Comparison of ENCODE assay signal across 20 cellular contexts in the genomic region with DNA sequence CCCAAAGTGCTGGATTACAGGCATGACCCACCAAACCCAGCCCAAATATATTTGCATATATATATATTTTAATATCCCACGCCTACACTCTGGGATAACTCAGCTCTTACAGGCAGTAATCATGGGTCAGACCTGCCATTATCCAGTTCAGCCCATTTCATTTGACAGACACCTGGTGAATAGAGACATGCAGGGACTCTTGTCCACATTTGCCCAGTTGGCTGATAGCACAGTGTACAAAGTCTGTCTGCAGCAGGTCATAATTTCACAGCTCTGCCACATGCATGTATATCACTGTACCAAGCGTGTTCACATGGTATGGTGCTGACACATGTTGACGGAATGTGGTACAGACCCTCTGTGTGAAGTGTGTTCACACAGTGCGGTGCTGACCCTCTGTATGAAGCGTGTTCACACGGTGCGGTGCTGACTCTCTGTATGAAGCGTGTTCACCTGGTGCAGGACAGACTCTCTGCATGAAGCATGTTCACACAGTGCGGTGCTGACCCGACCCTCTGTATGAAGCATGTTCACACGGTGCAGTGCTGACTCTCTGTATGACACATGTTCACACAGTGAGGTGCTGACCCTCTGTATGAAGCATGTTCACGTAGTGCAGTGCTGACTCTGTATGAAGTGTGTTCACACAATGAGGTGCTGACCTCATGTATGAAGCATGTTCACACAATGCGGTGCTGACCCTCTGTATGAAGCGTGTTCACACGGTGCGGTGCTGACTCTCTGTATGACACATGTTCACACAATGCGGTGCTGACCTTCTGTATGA. TPM values are rescaled to one million over a fixed set of nuclear protein-coding genes. Genes with fewer than 3 reads are reported as not detected.
DNase-seq lines count a peak whose midpoint lies in the region; ATAC-seq and TF ChIP-seq lines count a peak whose summit lies in the region.
"Had no signal": no experiment of that assay in that cellular context is flagged by ENCODE, and none has a peak within 500 bp of the region (broad histone marks: within the 10 kb centered on the region; RNA-seq: fewer than 3 reads in every experiment).

No MANE protein-coding gene starts in this region.

- peaks cover 0 to 5% (median 0%) of the 10 kb centered on the region in 8 donors for H3K9me3 Mint-ChIP-seq in CD4-positive, alpha-beta memory T cell
- peaks cover 9% of the 10 kb centered on the region for H3K9me3 Mint-ChIP-seq in activated B cell treated with CpG ODN at 0.5 μM for 24 hours
- H3K9me3 Mint-ChIP-seq in nephron: no peaks in the 10 kb centered on the region
- H3K9me3 Mint-ChIP-seq: activated naive CD4-positive, alpha-beta T cell treated with anti-CD3 and anti-CD28 coated beads, Interleukin-2, amount 50 U/mL, for 24 hours; central memory CD8-positive, alpha-beta T cell; neural crest cell had no signal

- TF ChIP-seq CTCF in HEK293 (tag by site-specific recombination; IDR thresholded peaks at IDR 0.05) (no peak), activated B cell treated with CpG ODN at 0.5 μM for 24 hours (IDR thresholded peaks at IDR 0.05) (no peak), nephron (IDR thresholded peaks at IDR 0.05; ENCODE audit: unreplicated experiment in 3 of 3) (no peak), adrenal gland (IDR thresholded peaks at IDR 0.05) (no peak)

- H3K9me3 ChIP-seq in CD4-positive, alpha-beta memory T cell (ENCODE audit: control insufficient read depth in 1 of 2, low read length in 2 of 2): no peaks in the 10 kb centered on the region
- H3K9me3 ChIP-seq in HEK293 (ENCODE audit: control insufficient read depth, insufficient read depth, low read depth, low read length): no peaks in the 10 kb centered on the region
- no peaks in the 10 kb centered on the region for H3K9me3 ChIP-seq in adrenal gland (replicated peaks in 1 of 3)
- H3K9me3 ChIP-seq: prostate gland had no signal

- no peaks in the 10 kb centered on the region for H3K27me3 Mint-ChIP-seq in CD4-positive, alpha-beta memory T cell
- H3K27me3 Mint-ChIP-seq in activated B cell treated with CpG ODN at 0.5 μM for 24 hours (no peaks in the 10 kb centered on the region), nephron (ENCODE audit: low read depth) (peaks cover 3% of the 10 kb centered on the region)
- H3K27me3 Mint-ChIP-seq: activated naive CD4-positive, alpha-beta T cell treated with anti-CD3 and anti-CD28 coated beads, Interleukin-2, amount 50 U/mL, for 24 hours; central memory CD8-positive, alpha-beta T cell had no signal

- no peak overlapping the region for H3K27ac ChIP-seq in CD4-positive, alpha-beta memory T cell (ENCODE audit: low read depth, low read length)
- no peak overlapping the region for H3K27ac ChIP-seq in HEK293 (ENCODE audit: extremely low read depth, low read depth, low read length)
- no peak overlapping the region for H3K27ac ChIP-seq in caudate nucleus (ENCODE audit: low read depth, low read length)
- no peak overlapping the region for H3K27ac ChIP-seq in adrenal gland
- H3K27ac ChIP-seq: prostate gland had no signal

- peak overlapping the region in 4 of 7 donors; percentile 19 to 95 (median 85) for H3K27ac Mint-ChIP-seq in CD4-positive, alpha-beta memory T cell
- H3K27ac Mint-ChIP-seq in activated B cell treated with CpG ODN at 0.5 μM for 24 hours (peak overlapping the region; percentile 97), nephron (peak overlapping the region in 2 of 3 experiments; percentile 84 to 99)

- H3K36me3 Mint-ChIP-seq in CD4-positive, alpha-beta memory T cell: peaks cover 3 to 4% of the 10 kb centered on the region in 2 donors
- peaks cover 9% of the 10 kb centered on the region for H3K36me3 Mint-ChIP-seq in activated B cell treated with CpG ODN at 0.5 μM for 24 hours (ENCODE audit: low read depth)
- no peaks in the 10 kb centered on the region for H3K36me3 Mint-ChIP-seq in nephron (ENCODE audit: low read depth)

- ATAC-seq in activated B cell treated with CpG ODN at 0.5 μM for 24 hours (ENCODE audit: low read depth) (no peak), HG02870 (IDR thresholded peaks at IDR 0.05; ENCODE audit: unreplicated experiment) (no peak)
- ATAC-seq: left colon had no signal

- H3K36me3 ChIP-seq in CD4-positive, alpha-beta memory T cell (ENCODE audit: insufficient read depth, low read length): no peaks in the 10 kb centered on the region
- H3K36me3 ChIP-seq in HEK293 (ENCODE audit: control insufficient read depth in 2 of 2, insufficient read depth in 1 of 2, low read length in 2 of 2): no peaks in the 10 kb centered on the region
- H3K36me3 ChIP-seq in adrenal gland (replicated peaks in 1 of 2): no peaks in the 10 kb centered on the region
- H3K36me3 ChIP-seq: prostate gland had no signal

- peaks cover 40 to 71% (median 56%) of the 10 kb centered on the region in 4 donors for H3K4me1 Mint-ChIP-seq in CD4-positive, alpha-beta memory T cell
- peaks cover 79% of the 10 kb centered on the region for H3K4me1 Mint-ChIP-seq in activated B cell treated with CpG ODN at 0.5 μM for 24 hours
- peaks cover 50% of the 10 kb centered on the region for H3K4me1 Mint-ChIP-seq in nephron

- H3K4me3 Mint-ChIP-seq in CD4-positive, alpha-beta memory T cell: no peak overlapping the region
- H3K4me3 Mint-ChIP-seq in activated B cell treated with CpG ODN at 0.5 μM for 24 hours: no peak overlapping the region
- H3K4me3 Mint-ChIP-seq in nephron: no peak overlapping the region
- H3K4me3 Mint-ChIP-seq: activated naive CD4-positive, alpha-beta T cell treated with anti-CD3 and anti-CD28 coated beads, Interleukin-2, amount 50 U/mL, for 24 hours; activated T-helper 1 cell treated with anti-CD3 and anti-CD28 coated beads, Interleukin-12 subunit alpha, Interleukin-12 subunit beta, Interleukin-2, Interleukin-4 antibody, amounts not matched to agents 30 ng/mL and 10 ng/mL and 1 ng/mL, durations not matched to agents 14 hours and 24 hours and 36 hours; neural crest cell had no signal

- DNase-seq in CD4-positive, alpha-beta memory T cell: no peak
- DNase-seq in activated B cell treated with CpG ODN at 0.5 μM for 24 hours: no peak
- DNase-seq in caudate nucleus (lab: John Stamatoyannopoulos, UW): no peak
- no peak for DNase-seq in adrenal gland
- DNase-seq: activated CD4-positive, CD25-positive, alpha-beta regulatory T cell treated with anti-CD3 and anti-CD28 coated beads, Interleukin-2, amount 50 U/mL, for 72 hours; AML-193; foreskin fibroblast; KBM-7; left colon; MM.1S; NCI-H1436 treated with DMSO at 0.1 percent for 48 hours; NCI-H510A had no signal

- H3K4me1 ChIP-seq in CD4-positive, alpha-beta memory T cell (ENCODE audit: insufficient read depth, low read length): peaks cover 64% of the 10 kb centered on the region
- peaks cover 4% of the 10 kb centered on the region; the same call in 1 of the 2 replicates for H3K4me1 ChIP-seq in HEK293 (ENCODE audit: control insufficient read depth, insufficient read depth, low read length)
- H3K4me1 ChIP-seq in adrenal gland (replicated peaks in 1 of 2): peaks cover 7 to 47% of the 10 kb centered on the region in 2 donors
- H3K4me1 ChIP-seq: prostate gland had no signal

- CTCF ChIA-PET in CD4-positive, alpha-beta memory T cell (lab: Charles Lee; ENCODE audit: partially characterized antibody): interaction anchor here (1.4 to 11.3 kb wide), 3 partner anchors 44 to 81 kb away, joined by 4 to 223 read pairs (median 135); no protein-coding TSS in a partner anchor
- CTCF ChIA-PET in HEK293 (lab: Yijun Ruan, JAX) (interaction anchor here (0.7 to 9.3 kb wide), 5 partner anchors 10 to 104 kb away, joined by 3 to 205 read pairs (median 8); partner anchors contain the start of gene SERPINB1), activated B cell treated with CpG ODN at 0.5 μM for 24 hours (lab: Charles Lee) (interaction anchor here (1.0 to 2.2 kb wide), 3 partner anchors 16 to 80 kb away, joined by 3 to 10 read pairs (median 4); no protein-coding TSS in a partner anchor)

- H3K27me3 ChIP-seq in CD4-positive, alpha-beta memory T cell (ENCODE audit: insufficient read depth, low read length): no peaks in the 10 kb centered on the region
- H3K27me3 ChIP-seq in adrenal gland: no peaks in the 10 kb centered on the region

- H3K4me3 ChIP-seq in CD4-positive, alpha-beta memory T cell (ENCODE audit: low read length in 2 of 2): no peak overlapping the region
- H3K4me3 ChIP-seq in HEK293 (ENCODE audit: low read depth, low read length) (no peak overlapping the region), adrenal gland (no peak overlapping the region)
- H3K4me3 ChIP-seq: prostate gland had no signal

- WGBS in adrenal gland, 4 donors: 86 to 97% (median 96%) methylated on average over 11 to 17 of the region's 17 CpGs

- intact Hi-C loops in CD4-positive, alpha-beta memory T cell (cut with micrococcal nuclease): no loop called here
- intact Hi-C loops in activated B cell treated with CpG ODN at 0.5 μM for 24 hours (cut with micrococcal nuclease) (no loop called here), adrenal gland (cut with DNase I) (loop anchor here in 1 of 2 donors (5.0 kb wide), 1 partner anchor 50 kb away; the partner anchor contains the start of gene SERPINB9)

- TF ChIP-seq POLR2A in adrenal gland (IDR thresholded peaks at IDR 0.05): no peak

- POLR2A ChIA-PET in CD4-positive, alpha-beta memory T cell (lab: Charles Lee; ENCODE audit: partially characterized antibody): interaction anchor here (1.2 to 4.3 kb wide), 4 partner anchors 10 to 60 kb away, joined by 4 to 29 read pairs (median 8); partner anchors contain the start of gene SERPINB1
- POLR2A ChIA-PET in HEK293 (lab: Yijun Ruan, JAX): interaction anchor here (1.5 kb wide), 1 partner anchor 11 kb away, joined by 10 read pairs; the partner anchor contains the start of gene SERPINB1
- POLR2A ChIA-PET in activated B cell treated with CpG ODN at 0.5 μM for 24 hours (lab: Charles Lee): interaction anchor here (1.5 to 7.6 kb wide), 5 partner anchors 11 to 51 kb away, joined by 8 to 83 read pairs (median 10); partner anchors contain the start of genes SERPINB1 and SERPINB9

RNA-seq across cellular contexts. Expression of gene SERPINB1, which starts 10.3 kb away (rescaled TPM):
- 10 to 100 TPM; 56.7 to 58.0 TPM for total RNA-seq in CD4-positive, alpha-beta memory T cell
- polyA plus RNA-seq in CD4-positive, alpha-beta memory T cell: 100 to 1,000 TPM; 126 to 159 TPM
- total RNA-seq in activated B cell treated with CpG ODN at 0.5 μM for 24 hours (59.9 and 60.5 TPM in 2 replicates), adrenal gland (100 to 1,000 TPM in 2 of 8 donors, 10 to 100 TPM in 6; 55.9 to 159 (median 66.8) TPM)
- polyA plus RNA-seq in adrenal gland: 100 to 1,000 TPM in 1 of 3 donors, 10 to 100 TPM in 2; 33.4 to 128 (median 56.2) TPM

RNA-seq across cellular contexts. Expression of gene SERPINB9, which starts 51.2 kb away (rescaled TPM):
- total RNA-seq in CD4-positive, alpha-beta memory T cell: 10 to 100 TPM; 83.2 to 88.5 TPM
- polyA plus RNA-seq in CD4-positive, alpha-beta memory T cell: 10 to 100 TPM; 20.4 to 41.0 TPM
- total RNA-seq in activated B cell treated with CpG ODN at 0.5 μM for 24 hours (142 and 149 TPM in 2 replicates), adrenal gland (10 to 100 TPM in 6 of 8 donors, 1 to 10 TPM in 2; 7.1 to 26.9 (median 21.4) TPM)
- polyA plus RNA-seq in adrenal gland: 10 to 100 TPM in 1 of 3 donors, 1 to 10 TPM in 2; 6.5 to 12.3 (median 7.4) TPM
